In the genomic region with DNA sequence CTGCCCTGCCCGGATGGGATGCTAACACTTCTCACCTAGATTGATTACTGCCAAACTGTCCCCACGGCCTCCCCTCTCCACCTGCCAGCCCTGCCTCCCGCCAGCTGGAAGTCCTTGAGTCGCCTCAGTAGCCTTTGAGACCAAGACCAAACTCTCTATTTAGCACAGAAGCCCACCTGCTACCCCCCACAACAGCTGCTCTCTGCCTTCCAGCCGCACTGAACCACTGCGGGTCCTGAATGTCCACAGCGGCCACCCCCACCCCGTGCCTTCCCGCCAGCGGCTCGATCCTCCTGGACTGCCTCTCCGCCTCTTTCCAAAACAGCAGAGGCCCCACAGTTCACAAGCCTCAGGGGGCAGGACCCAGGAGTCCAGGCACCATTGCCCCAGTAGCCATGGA, we compare ENCODE assay signal across 21 cellular contexts. TPM values are rescaled to one million over a fixed set of nuclear protein-coding genes. Genes with fewer than 3 reads are reported as not detected.
DNase-seq lines count a peak whose midpoint lies in the region; ATAC-seq and TF ChIP-seq lines count a peak whose summit lies in the region.
"Had no signal": no experiment of that assay in that cellular context is flagged by ENCODE, and none has a peak within 500 bp of the region (broad histone marks: within the 10 kb centered on the region; RNA-seq: fewer than 3 reads in every experiment).

No MANE protein-coding gene starts in this region.

- no peaks in the 10 kb centered on the region for H3K27me3 ChIP-seq in BLaER1
- H3K27me3 ChIP-seq in neutrophil: no peaks in the 10 kb centered on the region

- H3K36me3 ChIP-seq in BLaER1 (no peaks in the 10 kb centered on the region), neutrophil (no peaks in the 10 kb centered on the region)
- H3K36me3 ChIP-seq: SJSA1 had no signal

- CTCF ChIA-PET in activated naive CD4-positive, alpha-beta T cell treated with anti-CD3 and anti-CD28 coated beads, Interleukin-2, amount 10 ng/mL, durations not matched to agents 7 days and 5 days (lab: Charles Lee): no interaction called here

- H3K4me3 ChIP-seq in BLaER1 (no peak overlapping the region), neutrophil (ENCODE audit: low read depth in 1 of 2, low read length in 1 of 2) (no peak overlapping the region)
- H3K4me3 ChIP-seq: PC-9, SJSA1 had no signal

- intact Hi-C loops in CD14-positive monocyte (cut with micrococcal nuclease): no loop called here
- intact Hi-C loops in dendritic cell treated with granulocyte-macrophage colony-stimulating factor and Interleukin-4, amounts not matched to agents 40 ng/mL and 50 ng/mL, for 4 days (cut with micrococcal nuclease): no loop called here

- H3K27ac Mint-ChIP-seq in CD14-positive monocyte (peak overlapping the region in 4 of 7 donors; percentile 24 to 79 (median 62)), mesothelial cell of epicardium (no peak overlapping the region)
- peak overlapping the region; percentile 1 for H3K27ac Mint-ChIP-seq in dendritic cell treated with granulocyte-macrophage colony-stimulating factor and Interleukin-4, amounts not matched to agents 40 ng/mL and 50 ng/mL, for 4 days
- H3K27ac Mint-ChIP-seq in activated naive CD4-positive, alpha-beta T cell treated with anti-CD3 and anti-CD28 coated beads, Interleukin-2, amount 10 ng/mL, durations not matched to agents 7 days and 5 days: no peak overlapping the region

- H3K4me1 ChIP-seq in BLaER1 (peaks cover 30% of the 10 kb centered on the region), neutrophil (ENCODE audit: control insufficient read depth in 1 of 2, insufficient read depth in 1 of 2, low read depth in 1 of 2, low read length in 1 of 2) (peaks cover 15 to 19% of the 10 kb centered on the region in 2 experiments)
- H3K4me1 ChIP-seq: SJSA1 had no signal

- H3K9me3 ChIP-seq in BLaER1: no peaks in the 10 kb centered on the region
- H3K9me3 ChIP-seq in neutrophil: no peaks in the 10 kb centered on the region
- H3K9me3 ChIP-seq: SJSA1 had no signal

- H4K20me1 ChIP-seq in BLaER1: no peaks in the 10 kb centered on the region

- ATAC-seq in HG02973 (IDR thresholded peaks at IDR 0.05; ENCODE audit: unreplicated experiment): no peak

- TF ChIP-seq CTCF in CD14-positive monocyte (IDR thresholded peaks at IDR 0.05) (no peak), neutrophil (IDR thresholded peaks at IDR 0.05) (no peak), mesothelial cell of epicardium (IDR thresholded peaks at IDR 0.05; ENCODE audit: unreplicated experiment) (no peak)

- H3K36me3 Mint-ChIP-seq in CD14-positive monocyte (no peaks in the 10 kb centered on the region), mesothelial cell of epicardium (no peaks in the 10 kb centered on the region)
- H3K36me3 Mint-ChIP-seq in dendritic cell treated with granulocyte-macrophage colony-stimulating factor and Interleukin-4, amounts not matched to agents 40 ng/mL and 50 ng/mL, for 4 days (ENCODE audit: low read depth): no peaks in the 10 kb centered on the region
- no peaks in the 10 kb centered on the region for H3K36me3 Mint-ChIP-seq in activated naive CD4-positive, alpha-beta T cell treated with anti-CD3 and anti-CD28 coated beads, Interleukin-2, amount 10 ng/mL, durations not matched to agents 7 days and 5 days

- peaks cover 16% of the 10 kb centered on the region for H3K4me1 Mint-ChIP-seq in CD14-positive monocyte
- H3K4me1 Mint-ChIP-seq in dendritic cell treated with granulocyte-macrophage colony-stimulating factor and Interleukin-4, amounts not matched to agents 40 ng/mL and 50 ng/mL, for 4 days (ENCODE audit: low read depth): peaks cover 16% of the 10 kb centered on the region
- no peaks in the 10 kb centered on the region for H3K4me1 Mint-ChIP-seq in mesothelial cell of epicardium
- no peaks in the 10 kb centered on the region for H3K4me1 Mint-ChIP-seq in activated naive CD4-positive, alpha-beta T cell treated with anti-CD3 and anti-CD28 coated beads, Interleukin-2, amount 10 ng/mL, durations not matched to agents 7 days and 5 days

- no peak overlapping the region for H3K4me3 Mint-ChIP-seq in CD14-positive monocyte
- H3K4me3 Mint-ChIP-seq in dendritic cell treated with granulocyte-macrophage colony-stimulating factor and Interleukin-4, amounts not matched to agents 40 ng/mL and 50 ng/mL, for 4 days: no peak overlapping the region
- no peak overlapping the region for H3K4me3 Mint-ChIP-seq in mesothelial cell of epicardium
- H3K4me3 Mint-ChIP-seq in activated naive CD4-positive, alpha-beta T cell treated with anti-CD3 and anti-CD28 coated beads, Interleukin-2, amount 10 ng/mL, durations not matched to agents 7 days and 5 days: no peak overlapping the region
- H3K4me3 Mint-ChIP-seq: H9 had no signal

- H3K9ac ChIP-seq in BLaER1: no peak overlapping the region; the same call in 1 of the 2 replicates

- H3K9me3 Mint-ChIP-seq in CD14-positive monocyte (peaks cover 0 to 2% (median 0%) of the 10 kb centered on the region in 7 donors), mesothelial cell of epicardium (no peaks in the 10 kb centered on the region)
- no peaks in the 10 kb centered on the region for H3K9me3 Mint-ChIP-seq in dendritic cell treated with granulocyte-macrophage colony-stimulating factor and Interleukin-4, amounts not matched to agents 40 ng/mL and 50 ng/mL, for 4 days
- no peaks in the 10 kb centered on the region for H3K9me3 Mint-ChIP-seq in activated naive CD4-positive, alpha-beta T cell treated with anti-CD3 and anti-CD28 coated beads, Interleukin-2, amount 10 ng/mL, durations not matched to agents 7 days and 5 days
- H3K9me3 Mint-ChIP-seq: H9 had no signal

- H3K27me3 Mint-ChIP-seq in CD14-positive monocyte (ENCODE audit: low read depth in 3 of 3): peaks cover 3 to 10% (median 4%) of the 10 kb centered on the region in 3 donors
- H3K27me3 Mint-ChIP-seq in dendritic cell treated with granulocyte-macrophage colony-stimulating factor and Interleukin-4, amounts not matched to agents 40 ng/mL and 50 ng/mL, for 4 days: peaks cover 12% of the 10 kb centered on the region
- H3K27me3 Mint-ChIP-seq in mesothelial cell of epicardium (ENCODE audit: low read depth): peaks cover 7% of the 10 kb centered on the region
- H3K27me3 Mint-ChIP-seq in activated naive CD4-positive, alpha-beta T cell treated with anti-CD3 and anti-CD28 coated beads, Interleukin-2, amount 10 ng/mL, durations not matched to agents 7 days and 5 days: peaks cover 7% of the 10 kb centered on the region

- H3K27ac ChIP-seq in BLaER1: no peak overlapping the region
- peak overlapping the region; percentile 67 for H3K27ac ChIP-seq in neutrophil
- H3K27ac ChIP-seq: HL-60, PC-9, RWPE1, SJSA1 had no signal

- no peak for DNase-seq in CD14-positive monocyte (ENCODE audit: low spot score)
- no peak for DNase-seq in mesothelial cell of epicardium (ENCODE audit: low spot score in 2 of 2, unreplicated experiment in 2 of 2)
- no peak for DNase-seq in NK-92 (lab: John Stamatoyannopoulos, UW; ENCODE audit: unreplicated experiment)
- no peak for DNase-seq in activated naive CD4-positive, alpha-beta T cell treated with anti-CD3 and anti-CD28 coated beads, Interleukin-2, amount 10 ng/mL, durations not matched to agents 7 days and 5 days
- DNase-seq: DND-41, H9, IMR-90, NCI-H146, NCI-H2029 treated with DMSO at 0.1 percent for 48 hours, NCI-H774, PC-9 had no signal

- H3K4me2 ChIP-seq in BLaER1: peak overlapping the region; percentile 45
- H3K4me2 ChIP-seq: PC-9 had no signal

RNA-seq across cellular contexts. Expression of gene FKBP6, which starts 39.0 kb away (rescaled TPM):
- polyA plus RNA-seq in CD14-positive monocyte: not detected
- total RNA-seq in mesothelial cell of epicardium: not detected in 3 replicates
- total RNA-seq: G401, H9, HT1080, IMR-90, M059J, PC-9, SJSA1 had no signal
- polyA plus RNA-seq: IMR-90 had no signal

RNA-seq across cellular contexts. Expression of gene TRIM50, which starts 39.1 kb away (rescaled TPM):
- polyA plus RNA-seq in CD14-positive monocyte: not detected
- not detected in 3 replicates for total RNA-seq in mesothelial cell of epicardium
- total RNA-seq: G401, H9, HT1080, IMR-90, M059J, PC-9, SJSA1 had no signal
- polyA plus RNA-seq: IMR-90 had no signal

RNA-seq across cellular contexts. Expression of gene NSUN5, which starts 58.4 kb away (rescaled TPM):
- 10 to 100 TPM; 28.6 to 31.3 TPM for polyA plus RNA-seq in CD14-positive monocyte
- 18.6 to 20.5 TPM (median 19.8 TPM) in 3 replicates for total RNA-seq in mesothelial cell of epicardium

Comparison
In these comparisons a context has a peak if more than half of its experiments do, and no peak if none do; other contexts are left out.
1. H3K27ac Mint-ChIP-seq: peak in CD14-positive monocyte (4 of 7) and dendritic cell treated with granulocyte-macrophage colony-stimulating factor and Interleukin-4, amounts not matched to agents 40 ng/mL and 50 ng/mL, for 4 days (single experiment); none in mesothelial cell of epicardium (single experiment) and activated naive CD4-positive, alpha-beta T cell treated with anti-CD3 and anti-CD28 coated beads, Interleukin-2, amount 10 ng/mL, durations not matched to agents 7 days and 5 days (single experiment).